Comparison of ENCODE assay signal across 1 cellular context in genomic region chr2:20524412-20525040, GRCh38.
A peak's percentile ranks its signal among the peaks of the same experiment; 100 is the strongest.
TF ChIP-seq lines count a peak whose summit lies in the region.

No MANE protein-coding gene starts in this region.

TF ChIP-seq in K562, 482 proteins besides CTCF, POLR2A, EP300 and RAD21 (continued from another document and continues in another):
- peak in 1 of 3 experiments; percentile 88; a peak in 2 of 6 replicates for TF ChIP-seq ZBTB11 (CRISPR knock-in tag; IDR thresholded peaks at IDR 0.05)
- no peak for TF ChIP-seq RERE (CRISPR knock-in tag; IDR thresholded peaks at IDR 0.05; ENCODE audit: borderline replicate concordance)
- no peak for TF ChIP-seq MLX (CRISPR knock-in tag; conservative IDR thresholded peaks at IDR 0.05)
- no peak for TF ChIP-seq ZNF408 (CRISPR knock-in tag; IDR thresholded peaks at IDR 0.05; ENCODE audit: low read depth)
- TF ChIP-seq ZNF280B (CRISPR knock-in tag; IDR thresholded peaks at IDR 0.05), result no peak
- TF ChIP-seq ELF1 (tag; IDR thresholded peaks at IDR 0.05), result peak; percentile 76
- no peak for TF ChIP-seq BCOR (IDR thresholded peaks at IDR 0.05)
- no peak for TF ChIP-seq HMG20B (CRISPR knock-in tag; IDR thresholded peaks at IDR 0.05)
- no peak for TF ChIP-seq ZNF561 (CRISPR knock-in tag; conservative IDR thresholded peaks at IDR 0.05)
- TF ChIP-seq MTA2 (IDR thresholded peaks at IDR 0.05; ENCODE audit: low read depth), result no peak
- peak; percentile 29; the same call in 1 of the 2 replicates for TF ChIP-seq CBFA2T2 (conservative IDR thresholded peaks at IDR 0.05)
- no peak for TF ChIP-seq ZNF263 (CRISPR knock-in tag; IDR thresholded peaks at IDR 0.05; ENCODE audit: borderline replicate concordance)
- no peak for TF ChIP-seq ZC3H11A (IDR thresholded peaks at IDR 0.05; ENCODE audit: low read depth, low read length)
- TF ChIP-seq ZNF280A (IDR thresholded peaks at IDR 0.05; ENCODE audit: low read depth, partially characterized antibody), result no peak
- TF ChIP-seq ZNF277 (CRISPR knock-in tag; IDR thresholded peaks at IDR 0.05; ENCODE audit: borderline replicate concordance), result no peak
- no peak for TF ChIP-seq ZNF740 (CRISPR knock-in tag; IDR thresholded peaks at IDR 0.05)
- TF ChIP-seq ZNF740 (tag; IDR thresholded peaks at IDR 0.05), result no peak
- TF ChIP-seq NR4A1 (CRISPR knock-in tag; IDR thresholded peaks at IDR 0.05), result 0 out of 2 replicates have a peak, but pooled peaks have one; percentile 7
- no peak for TF ChIP-seq NR4A1 (tag; IDR thresholded peaks at IDR 0.05)
- TF ChIP-seq PURB (CRISPR knock-in tag; IDR thresholded peaks at IDR 0.05; ENCODE audit: low read depth), result no peak
- peak; percentile 21; the same call in 1 of the 2 replicates for TF ChIP-seq TCF3 (CRISPR knock-in tag; IDR thresholded peaks at IDR 0.05)
- no peak for TF ChIP-seq ATF6 (CRISPR knock-in tag; IDR thresholded peaks at IDR 0.05)
- no peak for TF ChIP-seq TAF15 (IDR thresholded peaks at IDR 0.05; ENCODE audit: low read depth, low read length)
- no peak for TF ChIP-seq RBBP5 (IDR thresholded peaks at IDR 0.05; ENCODE audit: borderline replicate concordance, insufficient read depth, low read length, poor library complexity, severe bottlenecking)
- TF ChIP-seq FOXK1 (CRISPR knock-in tag; IDR thresholded peaks at IDR 0.05; ENCODE audit: borderline replicate concordance), result no peak
- no peak for TF ChIP-seq HDAC2 (IDR thresholded peaks at IDR 0.05)
- no peak for TF ChIP-seq MCM3 (IDR thresholded peaks at IDR 0.05)
- no peak for TF ChIP-seq HMG20A (CRISPR knock-in tag; conservative IDR thresholded peaks at IDR 0.05)
- peak; percentile 37; the same call in 1 of the 2 replicates for TF ChIP-seq ARID1B (IDR thresholded peaks at IDR 0.05)
- TF ChIP-seq NR2C2 (CRISPR knock-in tag; IDR thresholded peaks at IDR 0.05), result no peak
- no peak for TF ChIP-seq NR2C2 (tag; IDR thresholded peaks at IDR 0.05)
- no peak for TF ChIP-seq EZH2 (IDR thresholded peaks at IDR 0.05; ENCODE audit: borderline replicate concordance, low read depth, low read length)
- no peak for TF ChIP-seq PBX2 (CRISPR knock-in tag; IDR thresholded peaks at IDR 0.05; ENCODE audit: low read depth)
- no peak for TF ChIP-seq PBX2 (tag; conservative IDR thresholded peaks at IDR 0.05; ENCODE audit: low read depth)
- TF ChIP-seq ELK3 (CRISPR knock-in tag; IDR thresholded peaks at IDR 0.05), result no peak
- no peak for TF ChIP-seq FOXM1 (IDR thresholded peaks at IDR 0.05; ENCODE audit: low read depth)
- TF ChIP-seq FOXM1 (CRISPR knock-in tag; IDR thresholded peaks at IDR 0.05; ENCODE audit: low read depth), result no peak
- TF ChIP-seq CHD4 (IDR thresholded peaks at IDR 0.05; ENCODE audit: insufficient read depth, insufficient replicate concordance, low read depth, low read length, poor library complexity, severe bottlenecking), result no peak
- no peak for TF ChIP-seq U2AF2 (optimal IDR thresholded peaks at IDR 0.05; ENCODE audit: low read depth, low read length)
- TF ChIP-seq DNMT1 (IDR thresholded peaks at IDR 0.05), result no peak
- TF ChIP-seq ZNF717 (CRISPR knock-in tag; IDR thresholded peaks at IDR 0.05), result no peak
